ENCODE assay signal across 27 cellular contexts in the genomic region with DNA sequence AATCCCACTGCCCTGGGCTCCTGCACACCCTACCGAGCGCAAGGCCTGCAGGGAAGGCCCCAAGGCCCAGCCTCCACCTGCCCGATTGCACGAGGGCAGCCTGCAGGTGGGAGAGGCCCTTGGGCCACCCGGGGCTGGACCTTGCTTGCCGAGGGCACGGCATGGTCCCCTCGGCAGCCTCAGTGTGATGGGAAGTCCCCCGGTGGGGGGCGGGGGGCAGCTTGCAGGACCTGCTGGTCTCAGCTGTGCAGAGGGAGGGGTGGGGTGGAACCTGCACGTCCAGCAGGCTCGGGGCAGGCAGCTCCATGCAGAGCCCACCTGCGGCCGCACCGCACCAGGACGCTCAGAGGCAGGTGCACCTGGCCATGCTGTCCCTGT. TPM values are rescaled to one million over a fixed set of nuclear protein-coding genes. Genes with fewer than 3 reads are reported as not detected.
DNase-seq lines count a peak whose midpoint lies in the region; ATAC-seq and TF ChIP-seq lines count a peak whose summit lies in the region.
"Had no signal": no experiment of that assay in that cellular context is flagged by ENCODE, and none has a peak within 500 bp of the region (broad histone marks: within the 10 kb centered on the region; RNA-seq: fewer than 3 reads in every experiment).

No MANE protein-coding gene starts in this region.

- peaks cover 70% of the 10 kb centered on the region for H3K79me2 ChIP-seq in SK-N-SH (ENCODE audit: insufficient read depth)
- H3K79me2 ChIP-seq in trophoblast cell (ENCODE audit: control insufficient read depth, insufficient read depth, low read length, poor library complexity): peaks cover 4% of the 10 kb centered on the region

- H3K79me1 ChIP-seq in trophoblast cell (ENCODE audit: low read length): peaks cover 4% of the 10 kb centered on the region

- TF ChIP-seq RAD21 in SK-N-SH (IDR thresholded peaks at IDR 0.05; ENCODE audit: low read length): no peak

- H3K4me2 ChIP-seq in SK-N-SH (no peak overlapping the region), trophoblast cell (ENCODE audit: low read length) (no peak overlapping the region)

- POLR2A ChIA-PET in SK-N-SH (lab: Yijun Ruan, JAX): no interaction called here

- no peak overlapping the region for H3K23ac ChIP-seq in trophoblast cell (ENCODE audit: low read length)

- no peak overlapping the region for H3K18ac ChIP-seq in trophoblast cell (ENCODE audit: low read length)

- no peak for TF ChIP-seq POLR2A in tibial nerve (IDR thresholded peaks at IDR 0.05)

- H3K27me3 ChIP-seq in SK-N-SH (ENCODE audit: insufficient read depth) (no peaks in the 10 kb centered on the region), BE2C (no peaks in the 10 kb centered on the region), tibial nerve (no peaks in the 10 kb centered on the region), trophoblast cell (ENCODE audit: insufficient read depth, low read length) (no peaks in the 10 kb centered on the region)
- H3K27me3 ChIP-seq: adrenal gland, esophagus muscularis mucosa, Peyer's patch, right lobe of liver, SJCRH30, transverse colon had no signal

- H3F3A ChIP-seq in SK-N-SH (replicated peaks; ENCODE audit: insufficient read depth): no peaks in the 10 kb centered on the region

- no peak overlapping the region for H2AFZ ChIP-seq in SK-N-SH (ENCODE audit: low read depth)
- H2AFZ ChIP-seq in trophoblast cell (ENCODE audit: insufficient read depth, low read length, poor library complexity): no peak overlapping the region

- no peak overlapping the region for H3K9ac ChIP-seq in SK-N-SH
- H3K9ac ChIP-seq in trophoblast cell (ENCODE audit: low read length): no peak overlapping the region

- no peak overlapping the region for H2BK5ac ChIP-seq in trophoblast cell (ENCODE audit: low read depth, low read length, poor library complexity)

- WGBS in SK-N-SH (ENCODE audit: low lambda C conversion rate): 89% methylated on average over 3 of the region's 16 CpGs
- WGBS in tibial nerve, 2 donors: 85 to 87% methylated on average over 9 to 13 of the region's 16 CpGs
- no CpG with 5 or more reads among the region's 16 CpGs for WGBS in trophoblast cell (ENCODE audit: extremely low coverage, insufficient coverage, insufficient read length)

- no peak overlapping the region for H4K12ac ChIP-seq in trophoblast cell (ENCODE audit: low read depth, low read length)

- H3K9me3 ChIP-seq in SK-N-SH (no peaks in the 10 kb centered on the region), BE2C (no peaks in the 10 kb centered on the region), tibial nerve (no peaks in the 10 kb centered on the region), trophoblast cell (ENCODE audit: insufficient read depth, low read depth, low read length) (peaks cover 2% of the 10 kb centered on the region)
- H3K9me3 ChIP-seq: adrenal gland, esophagus muscularis mucosa, Peyer's patch, right lobe of liver, SJCRH30, transverse colon had no signal

- H4K8ac ChIP-seq in trophoblast cell (ENCODE audit: low read depth, low read length): no peak overlapping the region

- no peak overlapping the region for H3K27ac ChIP-seq in SK-N-SH (ENCODE audit: low read depth in 2 of 2, low read length in 1 of 2)
- peak overlapping the region in 1 of 4 donors; percentile 33 for H3K27ac ChIP-seq in tibial nerve
- no peak overlapping the region for H3K27ac ChIP-seq in trophoblast cell (ENCODE audit: low read depth, low read length)
- H3K27ac ChIP-seq: adrenal gland, esophagus muscularis mucosa, Peyer's patch, right lobe of liver, SJCRH30, transverse colon, VCaP had no signal

- peaks cover 84% of the 10 kb centered on the region for H4K20me1 ChIP-seq in SK-N-SH (ENCODE audit: insufficient read depth)

- ATAC-seq in SK-N-SH treated with all-trans-retinoic acid at 6 μM for 48 hours: no peak
- ATAC-seq: right lobe of liver had no signal

- H3K14ac ChIP-seq in trophoblast cell (ENCODE audit: low read length): no peak overlapping the region

- H3K36me3 ChIP-seq in SK-N-SH (replicated peaks in 1 of 2; ENCODE audit: control insufficient read depth in 1 of 2, insufficient read depth in 2 of 2, low read length in 1 of 2): peaks cover 0 to 3% of the 10 kb centered on the region in 2 experiments
- H3K36me3 ChIP-seq in BE2C: no peaks in the 10 kb centered on the region
- H3K36me3 ChIP-seq in tibial nerve: peaks cover 0 to 43% (median 0%) of the 10 kb centered on the region in 3 donors
- peaks cover 3 to 5% of the 10 kb centered on the region in 2 experiments for H3K36me3 ChIP-seq in trophoblast cell (ENCODE audit: control insufficient read depth in 1 of 2, insufficient read depth in 2 of 2, low read length in 2 of 2)
- H3K36me3 ChIP-seq: adrenal gland, right lobe of liver, SJCRH30 had no signal

- TF ChIP-seq CTCF in SK-N-SH (IDR thresholded peaks at IDR 0.05) (no peak), BE2C (IDR thresholded peaks at IDR 0.05; ENCODE audit: low read depth, low read length) (no peak), tibial nerve (IDR thresholded peaks at IDR 0.05) (no peak)

- H2BK120ac ChIP-seq in trophoblast cell (ENCODE audit: insufficient read depth, low read length, poor library complexity): no peak overlapping the region

- no peak overlapping the region for H3K4me3 ChIP-seq in SK-N-SH (ENCODE audit: low read depth in 2 of 2, low read length in 1 of 2)
- no peak overlapping the region for H3K4me3 ChIP-seq in BE2C (ENCODE audit: low read depth, low read length)
- H3K4me3 ChIP-seq in tibial nerve: no peak overlapping the region
- H3K4me3 ChIP-seq in trophoblast cell (ENCODE audit: low read depth, low read length): no peak overlapping the region
- H3K4me3 ChIP-seq: adrenal gland, esophagus muscularis mucosa, Peyer's patch, right lobe of liver, SJCRH30, transverse colon had no signal

- no peak overlapping the region for H2AK5ac ChIP-seq in trophoblast cell (ENCODE audit: low read length)

- no peak overlapping the region for H3K4ac ChIP-seq in trophoblast cell (ENCODE audit: low read depth, low read length)

- TF ChIP-seq EP300 in SK-N-SH (IDR thresholded peaks at IDR 0.05; ENCODE audit: borderline replicate concordance in 1 of 2, low read depth in 1 of 2, low read length in 1 of 2) (no peak), tibial nerve (IDR thresholded peaks at IDR 0.05) (no peak)

- CTCF ChIA-PET in SK-N-SH (lab: Yijun Ruan, JAX): interaction anchor here (1.6 kb wide), 1 partner anchor 105 kb away, joined by 6 read pairs; no protein-coding TSS in a partner anchor

- DNase-seq in SK-N-SH (peak; percentile 19), BE2C (peak; percentile 10), NCI-H146 treated with DMSO at 0.1 percent for 48 hours (lab: John Stamatoyannopoulos, UW; ENCODE audit: unreplicated experiment) (peak; percentile 34), mesenteric fat pad (ENCODE audit: low spot score) (peak; percentile 79), tibial nerve (ENCODE audit: low spot score in 2 of 2) (no peak), trophoblast cell (no peak)
- no peak for DNase-seq in stimulated activated naive CD4-positive, alpha-beta T cell treated with Interleukin-2 at 50 U/mL for 16 hours (lab: John Stamatoyannopoulos, UW)
- DNase-seq: activated CD4-positive, alpha-beta T cell treated with anti-CD3 and anti-CD28 coated beads for 48 hours; activated T-cell treated with anti-CD3 and anti-CD28 coated beads, Interleukin-2, amount 50 U/mL, for 48 hours; dermis blood vessel endothelial cell; DND-41; foreskin fibroblast; GF-D8; Kasumi-1; NCI-H1436; NCI-H2107; NCI-H748 treated with DMSO at 0.1 percent for 48 hours; SJCRH30; stimulated activated CD4-positive, alpha-beta T cell treated with anti-CD3 and anti-CD28 coated beads, Interleukin-2, amount 100 ng/mL, for 48 hours; T1000 had no signal

- H3K9me2 ChIP-seq in SK-N-SH: no peaks in the 10 kb centered on the region

- no peak overlapping the region for H4K91ac ChIP-seq in trophoblast cell (ENCODE audit: low read depth, low read length)

- no peak overlapping the region for H2BK12ac ChIP-seq in trophoblast cell (ENCODE audit: low read length)

- H3K4me1 ChIP-seq in SK-N-SH (ENCODE audit: control insufficient read depth in 1 of 2, insufficient read depth in 2 of 2, low read depth in 1 of 2, low read length in 1 of 2) (peaks cover 0 to 2% of the 10 kb centered on the region in 2 experiments; a peak in 1 of 4 replicates), BE2C (no peaks in the 10 kb centered on the region), tibial nerve (peaks cover 0 to 77% (median 10%) of the 10 kb centered on the region in 4 donors), trophoblast cell (ENCODE audit: control insufficient read depth in 1 of 2, insufficient read depth in 2 of 2, low read length in 2 of 2) (peaks cover 23 to 29% of the 10 kb centered on the region in 2 experiments)
- H3K4me1 ChIP-seq: Peyer's patch had no signal

TF ChIP-seq in SK-N-SH, 30 proteins besides CTCF, POLR2A, EP300 and RAD21 (continues in another document):
- TF ChIP-seq, protein P1, sequence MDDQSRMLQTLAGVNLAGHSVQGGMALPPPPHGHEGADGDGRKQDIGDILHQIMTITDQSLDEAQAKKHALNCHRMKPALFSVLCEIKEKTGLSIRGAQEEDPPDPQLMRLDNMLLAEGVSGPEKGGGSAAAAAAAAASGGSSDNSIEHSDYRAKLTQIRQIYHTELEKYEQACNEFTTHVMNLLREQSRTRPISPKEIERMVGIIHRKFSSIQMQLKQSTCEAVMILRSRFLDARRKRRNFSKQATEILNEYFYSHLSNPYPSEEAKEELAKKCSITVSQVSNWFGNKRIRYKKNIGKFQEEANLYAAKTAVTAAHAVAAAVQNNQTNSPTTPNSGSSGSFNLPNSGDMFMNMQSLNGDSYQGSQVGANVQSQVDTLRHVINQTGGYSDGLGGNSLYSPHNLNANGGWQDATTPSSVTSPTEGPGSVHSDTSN (IDR thresholded peaks at IDR 0.05): no peak
- TF ChIP-seq EZH2phosphoT487 (IDR thresholded peaks at IDR 0.05; ENCODE audit: borderline replicate concordance, low read depth): no peak
- no peak for TF ChIP-seq GATA2 (CRISPR knock-in tag; IDR thresholded peaks at IDR 0.05)

TF ChIP-seq in SK-N-SH treated with all-trans-retinoic acid at 6 μM for 48 hours, 23 proteins besides CTCF, POLR2A, EP300 and RAD21:
- TF ChIP-seq PPARA (CRISPR knock-in tag; IDR thresholded peaks at IDR 0.05; ENCODE audit: borderline replicate concordance) (no peak), SNAI2 (CRISPR knock-in tag; IDR thresholded peaks at IDR 0.05) (no peak), TOX (CRISPR knock-in tag; IDR thresholded peaks at IDR 0.05; ENCODE audit: borderline replicate concordance) (no peak), ZFP3 (CRISPR knock-in tag; IDR thresholded peaks at IDR 0.05) (no peak)

RNA-seq across cellular contexts. Expression of gene UBAC1, which starts 56.6 kb away (rescaled TPM):
- 67.7 and 69.3 TPM in 2 replicates for polyA plus RNA-seq in SK-N-SH (2012; rRNA removed)
- polyA plus RNA-seq in SK-N-SH (2012; cell fraction: cytosol; rRNA removed): 54.5 and 61.1 TPM in 2 replicates
- 115 and 123 TPM in 2 replicates for polyA plus RNA-seq in SK-N-SH (2012; cell fraction: nucleus; rRNA removed)
- polyA plus RNA-seq in BE2C (2012; ENCODE audit: insufficient read depth, insufficient read length, low read depth): 81.2 TPM
- total RNA-seq in mesenteric fat pad: 36.3 TPM
- total RNA-seq in tibial nerve: 10 to 100 TPM; 48.6 to 61.4 (median 55.9) TPM
- 40.1 and 42.3 TPM in 2 replicates for polyA plus RNA-seq in trophoblast cell (2013)

Comparison
In these comparisons a context has a peak if more than half of its experiments do, and no peak if none do; other contexts are left out.
1. DNase-seq: peak in SK-N-SH (single experiment), BE2C (single experiment), NCI-H146 treated with DMSO at 0.1 percent for 48 hours (single experiment) and mesenteric fat pad (single experiment); none in tibial nerve (0 of 2), stimulated activated naive CD4-positive, alpha-beta T cell treated with Interleukin-2 at 50 U/mL for 16 hours (single experiment) and trophoblast cell (0 of 2).